1 cellular context compared by ENCODE assay signal in genomic region chr15:31215490-31216209, GRCh38.
TF ChIP-seq lines count a peak whose summit lies in the region.

No MANE protein-coding gene starts in this region.

TF ChIP-seq in GM23338, 12 proteins besides CTCF, POLR2A, EP300 and RAD21 (continued from another document):
- no peak for TF ChIP-seq ZNF462 (CRISPR knock-in tag; IDR thresholded peaks at IDR 0.05)
- no peak for TF ChIP-seq JUNB (IDR thresholded peaks at IDR 0.05; ENCODE audit: unreplicated experiment)
- TF ChIP-seq NANOG (IDR thresholded peaks at IDR 0.05; ENCODE audit: borderline replicate concordance), result no peak
- TF ChIP-seq ZNF114 (CRISPR knock-in tag; IDR thresholded peaks at IDR 0.05), result no peak
